8 cellular contexts compared by ENCODE assay signal in the genomic region with DNA sequence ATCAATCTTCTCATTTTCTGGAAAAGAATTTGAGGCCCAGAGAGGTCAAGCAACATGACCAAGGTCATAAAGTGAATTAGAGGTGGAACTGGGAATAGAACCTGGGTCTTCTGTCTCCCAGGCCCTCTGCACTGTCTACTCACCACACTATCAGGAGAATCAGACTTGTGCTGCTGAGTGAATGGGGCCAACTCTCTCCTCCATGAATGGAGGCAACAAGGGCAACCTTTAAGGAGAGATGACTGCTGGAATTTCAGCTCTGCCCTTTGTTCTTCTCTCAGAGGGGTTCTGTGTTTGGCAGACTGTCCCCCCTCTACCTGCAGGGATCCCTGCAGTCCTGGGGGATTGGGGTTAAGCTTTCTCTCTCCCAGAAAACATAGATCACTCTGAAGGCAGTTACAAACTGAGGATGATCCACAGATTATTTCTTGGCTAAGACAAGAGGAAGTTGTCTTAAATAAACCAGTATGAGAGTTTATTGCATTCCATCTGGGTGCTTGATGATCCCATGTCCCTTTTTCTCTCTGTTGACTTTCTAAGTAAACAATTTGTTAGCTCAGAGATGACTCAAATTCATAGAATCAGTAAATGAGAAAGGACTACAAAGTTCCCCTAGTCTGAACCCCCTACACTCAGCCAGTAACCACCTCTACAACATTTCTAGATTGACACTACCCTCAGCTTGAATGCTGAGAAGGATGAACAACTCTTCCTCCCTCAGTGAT.
DNase-seq lines count a peak whose midpoint lies in the region; ATAC-seq lines count a peak whose summit lies in the region.

No MANE protein-coding gene starts in this region.

- H3K27ac ChIP-seq in BLaER1 treated with 17β-estradiol and CSF1 and Interleukin-3, amounts not matched to agents 10 nM and 100 nM, result peak overlapping the region; percentile 81 to 98 (median 91)
- H3K27ac ChIP-seq in angular gyrus (ENCODE audit: low read depth, low read length) (peak overlapping the region; percentile 71), thymus (ENCODE audit: low read depth) (peak overlapping the region; percentile 53)

- H3K27me3 ChIP-seq in BLaER1 treated with 17β-estradiol and CSF1 and Interleukin-3, amounts not matched to agents 10 nM and 100 nM, result no peaks in the 10 kb centered on the region
- no peaks in the 10 kb centered on the region for H3K27me3 ChIP-seq in thymus (ENCODE audit: control insufficient read depth, insufficient read depth)

- no peaks in the 10 kb centered on the region for H3K36me3 ChIP-seq in BLaER1 treated with 17β-estradiol and CSF1 and Interleukin-3, amounts not matched to agents 10 nM and 100 nM
- H3K36me3 ChIP-seq in thymus (ENCODE audit: control insufficient read depth, insufficient read depth), result no peaks in the 10 kb centered on the region

- peak overlapping the region; percentile 76 to 97 (median 94) for H3K4me2 ChIP-seq in BLaER1 treated with 17β-estradiol and CSF1 and Interleukin-3, amounts not matched to agents 10 nM and 100 nM

- H3K4me1 ChIP-seq in BLaER1 treated with 17β-estradiol and CSF1 and Interleukin-3, amounts not matched to agents 10 nM and 100 nM, result peaks cover 53 to 72% (median 58%) of the 10 kb centered on the region in 10 experiments
- peaks cover 27% of the 10 kb centered on the region for H3K4me1 ChIP-seq in thymus (ENCODE audit: control insufficient read depth, insufficient read depth, low read length)

- DNase-seq in HT1080 (ENCODE audit: low read depth), result peak; percentile 8
- DNase-seq in left lobe of liver (ENCODE audit: low spot score), result no peak
- no peak for DNase-seq in NCI-H1436 (lab: John Stamatoyannopoulos, UW)
- DNase-seq in HPDE6-E6E7 (ENCODE audit: extremely low spot score), result no peak

- peak overlapping the region; percentile 72 to 86 (median 79) for H3K9ac ChIP-seq in BLaER1 treated with 17β-estradiol and CSF1 and Interleukin-3, amounts not matched to agents 10 nM and 100 nM

- H3K9me3 ChIP-seq in BLaER1 treated with 17β-estradiol and CSF1 and Interleukin-3, amounts not matched to agents 10 nM and 100 nM (replicated peaks in 1 of 11), result peaks cover 3 to 5% (median 4%) of the 10 kb centered on the region in 11 experiments; a peak in 21 of 22 replicates
- H3K9me3 ChIP-seq in thymus (ENCODE audit: control insufficient read depth), result no peaks in the 10 kb centered on the region

- no peaks in the 10 kb centered on the region for H4K20me1 ChIP-seq in BLaER1 treated with 17β-estradiol and CSF1 and Interleukin-3, amounts not matched to agents 10 nM and 100 nM

- ATAC-seq in left lobe of liver (peak; percentile 0), HG03135 (IDR thresholded peaks at IDR 0.05; ENCODE audit: unreplicated experiment) (no peak)

- 0 out of 20 replicates have a peak overlapping the region, but pooled peaks of 1 of the 10 experiments have one; percentile 35 for H3K4me3 ChIP-seq in BLaER1 treated with 17β-estradiol and CSF1 and Interleukin-3, amounts not matched to agents 10 nM and 100 nM
- H3K4me3 ChIP-seq in thymus (ENCODE audit: low read length), result no peak overlapping the region
